In genomic region chr11:38123673-38124072, GRCh38 we compare ENCODE assay signal across 2 cellular contexts.
TF ChIP-seq lines count a peak whose summit lies in the region.

No MANE protein-coding gene starts in this region.

TF ChIP-seq in GM23338, 12 proteins besides CTCF, POLR2A, EP300 and RAD21:
- TF ChIP-seq EZH2phosphoT487 (IDR thresholded peaks at IDR 0.05; ENCODE audit: unreplicated experiment) (no peak), ZNF462 (CRISPR knock-in tag; IDR thresholded peaks at IDR 0.05) (no peak), ZNF331 (CRISPR knock-in tag; IDR thresholded peaks at IDR 0.05; ENCODE audit: low read depth) (no peak), JUNB (IDR thresholded peaks at IDR 0.05; ENCODE audit: unreplicated experiment) (no peak), ZNF114 (CRISPR knock-in tag; IDR thresholded peaks at IDR 0.05) (no peak), EZH2 (IDR thresholded peaks at IDR 0.05; ENCODE audit: low read depth, unreplicated experiment) (no peak), CREB1 (CRISPR knock-in tag; IDR thresholded peaks at IDR 0.05; ENCODE audit: low read depth) (no peak), REST (IDR thresholded peaks at IDR 0.05; ENCODE audit: unreplicated experiment) (no peak), POLR2AphosphoS5 (IDR thresholded peaks at IDR 0.05; ENCODE audit: low read depth) (no peak), ETS1 (IDR thresholded peaks at IDR 0.05) (no peak), NANOG (IDR thresholded peaks at IDR 0.05; ENCODE audit: borderline replicate concordance) (no peak), STAT1 (IDR thresholded peaks at IDR 0.05; ENCODE audit: unreplicated experiment) (no peak)

TF ChIP-seq in H1, 55 proteins besides CTCF, POLR2A, EP300 and RAD21:
- no peak for TF ChIP-seq CTBP2 (IDR thresholded peaks at IDR 0.05; ENCODE audit: borderline replicate concordance, insufficient read depth, insufficient read length, low read length)
